1 cellular context compared by ENCODE assay signal in genomic region chr22:40044102-40044869, GRCh38.
TF ChIP-seq lines count a peak whose summit lies in the region.

No MANE protein-coding gene starts in this region.

TF ChIP-seq in HepG2, 621 proteins besides CTCF, POLR2A, EP300 and RAD21 (continued from another document and continues in another):
- TF ChIP-seq ZBTB39 (CRISPR knock-in tag; IDR thresholded peaks at IDR 0.05) (no peak), ZBTB20 (CRISPR knock-in tag; IDR thresholded peaks at IDR 0.05; ENCODE audit: borderline replicate concordance, low read depth) (no peak; the same call in 1 of the 2 replicates), ZNF20 (CRISPR knock-in tag; IDR thresholded peaks at IDR 0.05) (no peak), TBX3 (IDR thresholded peaks at IDR 0.05; ENCODE audit: borderline replicate concordance) (no peak; the same call in 1 of the 2 replicates), ZBTB38 (CRISPR knock-in tag; IDR thresholded peaks at IDR 0.05) (no peak), ZNF18 (CRISPR knock-in tag; IDR thresholded peaks at IDR 0.05; ENCODE audit: insufficient replicate concordance) (peak; percentile 50), DZIP1 (CRISPR knock-in tag; IDR thresholded peaks at IDR 0.05) (no peak), TRIM22 (IDR thresholded peaks at IDR 0.05) (no peak), ZNF674 (CRISPR knock-in tag; IDR thresholded peaks at IDR 0.05; ENCODE audit: low read depth) (no peak), TCF12 (IDR thresholded peaks at IDR 0.05) (no peak), TCF12 (CRISPR knock-in tag; IDR thresholded peaks at IDR 0.05) (no peak), ZNF275 (CRISPR knock-in tag; IDR thresholded peaks at IDR 0.05; ENCODE audit: borderline replicate concordance) (no peak), ZNF512 (CRISPR knock-in tag; IDR thresholded peaks at IDR 0.05) (no peak), KDM5A (IDR thresholded peaks at IDR 0.05; ENCODE audit: borderline replicate concordance, low read length) (peak; percentile 83), ZNF160 (CRISPR knock-in tag; IDR thresholded peaks at IDR 0.05) (no peak), FOXA1 (IDR thresholded peaks at IDR 0.05) (no peak), FOXA1 (CRISPR knock-in tag; IDR thresholded peaks at IDR 0.05) (no peak; the same call in none of the 2 replicates), PPARG (CRISPR knock-in tag; conservative IDR thresholded peaks at IDR 0.05) (no peak), ZBTB34 (CRISPR knock-in tag; IDR thresholded peaks at IDR 0.05) (no peak), NFIC (IDR thresholded peaks at IDR 0.05; ENCODE audit: low read length) (peak; percentile 45; the same call in 1 of the 2 replicates), PATZ1 (CRISPR knock-in tag; IDR thresholded peaks at IDR 0.05) (no peak; the same call in 1 of the 2 replicates), GMEB1 (CRISPR knock-in tag; IDR thresholded peaks at IDR 0.05; ENCODE audit: borderline replicate concordance) (peak; percentile 42; the same call in 1 of the 2 replicates), ZNF772 (CRISPR knock-in tag; IDR thresholded peaks at IDR 0.05) (no peak), RARG (CRISPR knock-in tag; IDR thresholded peaks at IDR 0.05; ENCODE audit: low read depth) (no peak), ZNF652 (CRISPR knock-in tag; IDR thresholded peaks at IDR 0.05; ENCODE audit: borderline replicate concordance, low read depth) (no peak), NR0B2 (CRISPR knock-in tag; IDR thresholded peaks at IDR 0.05) (no peak), SYNCRIP (IDR thresholded peaks at IDR 0.05; ENCODE audit: insufficient read depth, low read depth, low read length) (no peak), MAX (IDR thresholded peaks at IDR 0.05) (peak; percentile 64), ZNF282 (IDR thresholded peaks at IDR 0.05; ENCODE audit: partially characterized antibody) (no peak), ZNF589 (CRISPR knock-in tag; conservative IDR thresholded peaks at IDR 0.05) (no peak), KDM1A (CRISPR knock-in tag; IDR thresholded peaks at IDR 0.05) (no peak), FOXA3 (CRISPR knock-in tag; IDR thresholded peaks at IDR 0.05) (peak; percentile 25), NFE2L2 (IDR thresholded peaks at IDR 0.05; ENCODE audit: low read length) (no peak), ZNF10 (CRISPR knock-in tag; IDR thresholded peaks at IDR 0.05; ENCODE audit: borderline replicate concordance, low read depth) (no peak), ZNF567 (CRISPR knock-in tag; IDR thresholded peaks at IDR 0.05; ENCODE audit: borderline replicate concordance) (no peak), ARNT2 (CRISPR knock-in tag; IDR thresholded peaks at IDR 0.05; ENCODE audit: low read depth) (peak; percentile 19; the same call in 1 of the 2 replicates), ZNF780A (CRISPR knock-in tag; IDR thresholded peaks at IDR 0.05) (no peak), LRRFIP1 (CRISPR knock-in tag; conservative IDR thresholded peaks at IDR 0.05) (no peak), ERF (CRISPR knock-in tag; IDR thresholded peaks at IDR 0.05) (peak; percentile 34; the same call in 1 of the 2 replicates), ZFY (CRISPR knock-in tag; IDR thresholded peaks at IDR 0.05) (peak; percentile 63), KLF6 (CRISPR knock-in tag; IDR thresholded peaks at IDR 0.05) (no peak), ZNF777 (CRISPR knock-in tag; IDR thresholded peaks at IDR 0.05) (peak; percentile 62; the same call in 1 of the 2 replicates), KAT7 (CRISPR knock-in tag; IDR thresholded peaks at IDR 0.05; ENCODE audit: borderline replicate concordance) (no peak; the same call in 1 of the 2 replicates)
